13 cellular contexts compared by ENCODE assay signal in genomic region chr6:152748843-152749242, GRCh38. TPM values are rescaled to one million over a fixed set of nuclear protein-coding genes. Genes with fewer than 3 reads are reported as not detected.
DNase-seq lines count a peak whose midpoint lies in the region; ATAC-seq and TF ChIP-seq lines count a peak whose summit lies in the region.
"Had no signal": no experiment of that assay in that cellular context is flagged by ENCODE, and none has a peak within 500 bp of the region (broad histone marks: within the 10 kb centered on the region; RNA-seq: fewer than 3 reads in every experiment).

No MANE protein-coding gene starts in this region.

- H3K36me3 Mint-ChIP-seq in activated CD8-positive, alpha-beta T cell treated with anti-CD3 and anti-CD28 coated beads for 36 hours (ENCODE audit: low read depth), result no peaks in the 10 kb centered on the region
- H3K36me3 Mint-ChIP-seq in activated CD8-positive, alpha-beta T cell treated with anti-CD3 and anti-CD28 coated beads, Interleukin-2, amount 10 ng/mL, durations not matched to agents 7 days and 5 days (ENCODE audit: low read depth), result no peaks in the 10 kb centered on the region
- H3K36me3 Mint-ChIP-seq in type B pancreatic cell, result no peaks in the 10 kb centered on the region
- H3K36me3 Mint-ChIP-seq: stimulated activated memory B cell treated with anti-CD40 and anti-IgM and Interleukin-4, amounts not matched to agents 10 μg/mL and 1 μg/mL and 100 μg/mL, for 72 hours had no signal

- intact Hi-C loops in activated CD8-positive, alpha-beta T cell treated with anti-CD3 and anti-CD28 coated beads for 36 hours (cut with micrococcal nuclease), result no loop called here
- intact Hi-C loops in Panc1 (cut with micrococcal nuclease; ENCODE audit: unreplicated experiment), result loop anchor here (1.0 kb wide), 1 partner anchor 199 kb away; no protein-coding TSS in a partner anchor

- no peaks in the 10 kb centered on the region for H3K27me3 ChIP-seq in Panc1 (ENCODE audit: control insufficient read depth, insufficient read depth, low read length)

- no peak for ATAC-seq in activated CD8-positive, alpha-beta T cell treated with anti-CD3 and anti-CD28 coated beads for 36 hours
- ATAC-seq in activated CD8-positive, alpha-beta T cell treated with anti-CD3 and anti-CD28 coated beads, Interleukin-2, amount 10 ng/mL, durations not matched to agents 7 days and 5 days, result no peak
- no peak for ATAC-seq in Panc1
- no peak for ATAC-seq in GM21526 (IDR thresholded peaks at IDR 0.05; ENCODE audit: low FRiP score, unreplicated experiment)
- no peak for ATAC-seq in GM21423 (IDR thresholded peaks at IDR 0.05; ENCODE audit: unreplicated experiment)
- ATAC-seq: left colon; stimulated activated memory B cell treated with anti-CD40 and anti-IgM and Interleukin-4, amounts not matched to agents 10 μg/mL and 1 μg/mL and 100 μg/mL, for 72 hours had no signal

- CTCF ChIA-PET in activated CD8-positive, alpha-beta T cell treated with anti-CD3 and anti-CD28 coated beads for 36 hours (lab: Charles Lee), result no interaction called here
- CTCF ChIA-PET in activated CD8-positive, alpha-beta T cell treated with anti-CD3 and anti-CD28 coated beads, Interleukin-2, amount 10 ng/mL, durations not matched to agents 7 days and 5 days (lab: Charles Lee), result interaction anchor here (1.0 kb wide), 1 partner anchor 199 kb away, joined by 4 read pairs; no protein-coding TSS in a partner anchor
- CTCF ChIA-PET in Panc1 (lab: Charles Lee), result interaction anchor here (0.7 to 3.5 kb wide), 2 partner anchors 123 to 200 kb away, joined by 3 to 14 read pairs; no protein-coding TSS in a partner anchor

- H3K9me3 Mint-ChIP-seq in activated CD8-positive, alpha-beta T cell treated with anti-CD3 and anti-CD28 coated beads for 36 hours, result no peaks in the 10 kb centered on the region
- H3K9me3 Mint-ChIP-seq in activated CD8-positive, alpha-beta T cell treated with anti-CD3 and anti-CD28 coated beads, Interleukin-2, amount 10 ng/mL, durations not matched to agents 7 days and 5 days (ENCODE audit: insufficient read depth), result no peaks in the 10 kb centered on the region
- no peaks in the 10 kb centered on the region for H3K9me3 Mint-ChIP-seq in type B pancreatic cell
- H3K9me3 Mint-ChIP-seq: IgD-negative memory B cell; stimulated activated memory B cell treated with anti-CD40 and anti-IgM and Interleukin-4, amounts not matched to agents 10 μg/mL and 1 μg/mL and 100 μg/mL, for 72 hours had no signal

- H3K36me3 ChIP-seq in Panc1 (ENCODE audit: control insufficient read depth, insufficient read depth, low read length), result no peaks in the 10 kb centered on the region

- in situ Hi-C loops in Panc1 (cut with HindIII; ENCODE audit: low pct_unique_long_range_greater_than_20kb, low sequenced_read_pairs), result no loop called here

- no peak overlapping the region for H3K4me3 ChIP-seq in Panc1 (ENCODE audit: low read depth in 2 of 2, low read length in 2 of 2)
- H3K4me3 ChIP-seq in fibroblast of pulmonary artery (replicated peaks; ENCODE audit: low read depth, low read length), result no peak overlapping the region
- H3K4me3 ChIP-seq: coronary artery, skin epidermis had no signal

- peaks cover 2% of the 10 kb centered on the region for H3K27me3 Mint-ChIP-seq in activated CD8-positive, alpha-beta T cell treated with anti-CD3 and anti-CD28 coated beads for 36 hours
- no peaks in the 10 kb centered on the region for H3K27me3 Mint-ChIP-seq in activated CD8-positive, alpha-beta T cell treated with anti-CD3 and anti-CD28 coated beads, Interleukin-2, amount 10 ng/mL, durations not matched to agents 7 days and 5 days (ENCODE audit: low read depth)
- no peaks in the 10 kb centered on the region for H3K27me3 Mint-ChIP-seq in type B pancreatic cell
- H3K27me3 Mint-ChIP-seq: stimulated activated memory B cell treated with anti-CD40 and anti-IgM and Interleukin-4, amounts not matched to agents 10 μg/mL and 1 μg/mL and 100 μg/mL, for 72 hours had no signal

- H3K4me3 Mint-ChIP-seq in activated CD8-positive, alpha-beta T cell treated with anti-CD3 and anti-CD28 coated beads for 36 hours, result no peak overlapping the region
- no peak overlapping the region for H3K4me3 Mint-ChIP-seq in activated CD8-positive, alpha-beta T cell treated with anti-CD3 and anti-CD28 coated beads, Interleukin-2, amount 10 ng/mL, durations not matched to agents 7 days and 5 days
- H3K4me3 Mint-ChIP-seq in type B pancreatic cell, result no peak overlapping the region
- H3K4me3 Mint-ChIP-seq: IgD-negative memory B cell; stimulated activated memory B cell treated with anti-CD40 and anti-IgM and Interleukin-4, amounts not matched to agents 10 μg/mL and 1 μg/mL and 100 μg/mL, for 72 hours had no signal

- DNase-seq in activated CD8-positive, alpha-beta T cell treated with anti-CD3 and anti-CD28 coated beads for 36 hours, result no peak
- DNase-seq in activated CD8-positive, alpha-beta T cell treated with anti-CD3 and anti-CD28 coated beads, Interleukin-2, amount 10 ng/mL, durations not matched to agents 7 days and 5 days, result no peak
- DNase-seq in Panc1 (ENCODE audit: low read depth, low spot score) (peak; percentile 28), fibroblast of pulmonary artery (ENCODE audit: low read depth) (peak; percentile 51), type B pancreatic cell (ENCODE audit: extremely low spot score, unreplicated experiment) (no peak), 8988T (no peak)
- DNase-seq: left colon had no signal

- H3K27ac ChIP-seq in Panc1 (ENCODE audit: low read length), result no peak overlapping the region
- H3K27ac ChIP-seq: coronary artery, skin epidermis had no signal

- no peak overlapping the region for H3K27ac Mint-ChIP-seq in activated CD8-positive, alpha-beta T cell treated with anti-CD3 and anti-CD28 coated beads for 36 hours
- H3K27ac Mint-ChIP-seq in activated CD8-positive, alpha-beta T cell treated with anti-CD3 and anti-CD28 coated beads, Interleukin-2, amount 10 ng/mL, durations not matched to agents 7 days and 5 days, result no peak overlapping the region
- no peak overlapping the region for H3K27ac Mint-ChIP-seq in type B pancreatic cell
- H3K27ac Mint-ChIP-seq: IgD-negative memory B cell; stimulated activated memory B cell treated with anti-CD40 and anti-IgM and Interleukin-4, amounts not matched to agents 10 μg/mL and 1 μg/mL and 100 μg/mL, for 72 hours had no signal

- no TSS peak for BruUV-seq in Panc1 (replicated peaks; lab: Mats Ljungman, UMichigan)

- H3K9me3 ChIP-seq in Panc1 (ENCODE audit: control insufficient read depth, insufficient read depth, low read depth, low read length), result no peaks in the 10 kb centered on the region

- TF ChIP-seq CTCF in activated CD8-positive, alpha-beta T cell treated with anti-CD3 and anti-CD28 coated beads for 36 hours (IDR thresholded peaks at IDR 0.05), result peak; percentile 27
- TF ChIP-seq CTCF in Panc1 (IDR thresholded peaks at IDR 0.05) (peak; percentile 27; the same call in 1 of the 2 replicates), fibroblast of pulmonary artery (IDR thresholded peaks at IDR 0.05; ENCODE audit: low read length, missing control alignments) (peak; percentile 30), type B pancreatic cell (conservative IDR thresholded peaks at IDR 0.05) (peak; percentile 64)

- H3K4me1 Mint-ChIP-seq in activated CD8-positive, alpha-beta T cell treated with anti-CD3 and anti-CD28 coated beads for 36 hours (ENCODE audit: low read depth), result no peaks in the 10 kb centered on the region
- H3K4me1 Mint-ChIP-seq in activated CD8-positive, alpha-beta T cell treated with anti-CD3 and anti-CD28 coated beads, Interleukin-2, amount 10 ng/mL, durations not matched to agents 7 days and 5 days (ENCODE audit: low read depth), result no peaks in the 10 kb centered on the region
- H3K4me1 Mint-ChIP-seq in type B pancreatic cell (ENCODE audit: unreplicated experiment), result no peaks in the 10 kb centered on the region
- H3K4me1 Mint-ChIP-seq: IgD-negative memory B cell; stimulated activated memory B cell treated with anti-CD40 and anti-IgM and Interleukin-4, amounts not matched to agents 10 μg/mL and 1 μg/mL and 100 μg/mL, for 72 hours had no signal

- POLR2A ChIA-PET in activated CD8-positive, alpha-beta T cell treated with anti-CD3 and anti-CD28 coated beads for 36 hours (lab: Charles Lee), result no interaction called here
- POLR2A ChIA-PET in activated CD8-positive, alpha-beta T cell treated with anti-CD3 and anti-CD28 coated beads, Interleukin-2, amount 10 ng/mL, durations not matched to agents 7 days and 5 days (lab: Charles Lee), result no interaction called here
- POLR2A ChIA-PET in Panc1 (lab: Charles Lee), result no interaction called here

- no peaks in the 10 kb centered on the region for H3K4me1 ChIP-seq in Panc1 (ENCODE audit: control insufficient read depth, insufficient read depth, low read length)

RNA-seq across cellular contexts. Expression of gene VIP, which starts 1.8 kb away (rescaled TPM):
- not detected for total RNA-seq in activated CD8-positive, alpha-beta T cell treated with anti-CD3 and anti-CD28 coated beads for 36 hours
- total RNA-seq in activated CD8-positive, alpha-beta T cell treated with anti-CD3 and anti-CD28 coated beads, Interleukin-2, amount 10 ng/mL, durations not matched to agents 7 days and 5 days, result not detected
- total RNA-seq in Panc1 (2021; ENCODE audit: unreplicated experiment) (not detected), type B pancreatic cell (ENCODE audit: low replicate concordance) (not detected in 2 replicates)
- not detected for polyA plus RNA-seq in Panc1 (2012; ENCODE audit: insufficient read length)
- polyA plus RNA-seq: IgD-negative memory B cell had no signal

RNA-seq across cellular contexts. Expression of gene MYCT1, which starts 51.1 kb away (rescaled TPM):
- not detected for total RNA-seq in activated CD8-positive, alpha-beta T cell treated with anti-CD3 and anti-CD28 coated beads for 36 hours
- not detected for total RNA-seq in activated CD8-positive, alpha-beta T cell treated with anti-CD3 and anti-CD28 coated beads, Interleukin-2, amount 10 ng/mL, durations not matched to agents 7 days and 5 days
- total RNA-seq in Panc1 (2021; ENCODE audit: unreplicated experiment), result not detected
- polyA plus RNA-seq in Panc1 (2012; ENCODE audit: insufficient read length), result not detected
- not detected in 2 replicates for total RNA-seq in type B pancreatic cell (ENCODE audit: low replicate concordance)
- polyA plus RNA-seq: IgD-negative memory B cell had no signal

Comparison
In these comparisons a context has a peak if more than half of its experiments do, and no peak if none do; other contexts are left out.
1. DNase-seq: peak in Panc1 (single experiment) and fibroblast of pulmonary artery (single experiment); none in activated CD8-positive, alpha-beta T cell treated with anti-CD3 and anti-CD28 coated beads for 36 hours (single experiment), activated CD8-positive, alpha-beta T cell treated with anti-CD3 and anti-CD28 coated beads, Interleukin-2, amount 10 ng/mL, durations not matched to agents 7 days and 5 days (single experiment), type B pancreatic cell (single experiment) and 8988T (single experiment).
2. Peak in every context shown above with its lines, with median percentiles within 50 percentile points of each other: CTCF ChIP-seq.